ENCODE assay signal across 12 cellular contexts in genomic region chr3:128491071-128491899, GRCh38. TPM values are rescaled to one million over a fixed set of nuclear protein-coding genes. Genes with fewer than 3 reads are reported as not detected.
DNase-seq lines count a peak whose midpoint lies in the region; ATAC-seq and TF ChIP-seq lines count a peak whose summit lies in the region.
"Had no signal": no experiment of that assay in that cellular context is flagged by ENCODE, and none has a peak within 500 bp of the region (broad histone marks: within the 10 kb centered on the region; RNA-seq: fewer than 3 reads in every experiment).

No MANE protein-coding gene starts in this region.

- H3K36me3 ChIP-seq in RWPE2 (ENCODE audit: low read depth) (peaks cover 5% of the 10 kb centered on the region; the same call in 1 of the 2 replicates), spleen (peaks cover 0 to 9% (median 0%) of the 10 kb centered on the region in 6 donors)

- ATAC-seq in RWPE2 (ENCODE audit: low read depth) (no peak), HG02970 (IDR thresholded peaks at IDR 0.05; ENCODE audit: low FRiP score, unreplicated experiment) (no peak)
- ATAC-seq: GM12878 had no signal

- no peak overlapping the region for H3K4me3 ChIP-seq in RWPE2 (ENCODE audit: severe bottlenecking)
- peak overlapping the region; percentile 20 for H3K4me3 ChIP-seq in iPS-18c (ENCODE audit: insufficient read depth, low read depth, low read length)
- H3K4me3 ChIP-seq in spleen, result peak overlapping the region in 7 of 8 donors; percentile 62 to 85 (median 69)
- H3K4me3 ChIP-seq: GM12878 had no signal

- H3K27ac ChIP-seq in RWPE2 (ENCODE audit: poor library complexity, severe bottlenecking) (no peak overlapping the region), spleen (peak overlapping the region in 5 of 8 donors; percentile 89 to 95 (median 91))

- H3K9me3 ChIP-seq in RWPE2 (ENCODE audit: severe bottlenecking) (no peaks in the 10 kb centered on the region), iPS-18c (ENCODE audit: control insufficient read depth, insufficient read depth, low read length) (peaks cover 2% of the 10 kb centered on the region), spleen (no peaks in the 10 kb centered on the region)

- intact Hi-C loops in spleen (cut with DNase I; ENCODE audit: low total_unique reads), result no loop called here

- H3K4me1 ChIP-seq in RWPE2 (ENCODE audit: insufficient read depth, poor library complexity, severe bottlenecking) (no peaks in the 10 kb centered on the region), spleen (peaks cover 35 to 91% (median 78%) of the 10 kb centered on the region in 6 donors)

- TF ChIP-seq CTCF in RWPE2 (IDR thresholded peaks at IDR 0.05; ENCODE audit: poor library complexity, severe bottlenecking), result no peak
- TF ChIP-seq CTCF in spleen (IDR thresholded peaks at IDR 0.05 in 8 of 11, conservative IDR thresholded peaks at IDR 0.05 in 3 of 11), result no peak

- WGBS in spleen, 5 donors, result 22 to 31% (median 26%) methylated on average over 26 to 34 of the region's 34 CpGs

- no peaks in the 10 kb centered on the region for H3K27me3 ChIP-seq in RWPE2 (ENCODE audit: insufficient read depth, poor library complexity, severe bottlenecking)
- H3K27me3 ChIP-seq in spleen (replicated peaks in 1 of 7), result peaks cover 0 to 99% (median 78%) of the 10 kb centered on the region in 7 donors

- no peak for TF ChIP-seq POLR2A in spleen (IDR thresholded peaks at IDR 0.05)

- DNase-seq in activated CD8-positive, alpha-beta memory T cell treated with anti-CD3 and anti-CD28 coated beads for 24 hours, result peak; percentile 63
- DNase-seq in activated CD8-positive, alpha-beta memory T cell treated with anti-CD3 and anti-CD28 coated beads, Interleukin-2, amount 50 U/mL, for 4 hours, result no peak
- DNase-seq in RWPE2 (ENCODE audit: low spot score), result peak; percentile 51
- peak; percentile 58 for DNase-seq in spleen
- no peak for DNase-seq in H4 (ENCODE audit: low spot score)
- no peak for DNase-seq in stimulated activated naive CD4-positive, alpha-beta T cell treated with Interleukin-2 at 50 U/mL for 16 hours (lab: John Stamatoyannopoulos, UW)
- DNase-seq: foreskin melanocyte, NCI-H446 treated with DMSO at 0.1 percent for 48 hours had no signal

RNA-seq across cellular contexts. Expression of gene GATA2, which starts 1.7 kb away (rescaled TPM):
- total RNA-seq in spleen, result 10 to 100 TPM; 14.4 to 28.6 (median 19.3) TPM
- polyA plus RNA-seq in spleen, result 10 to 100 TPM in 1 of 3 donors, 1 to 10 TPM in 2; 2.2 to 11.9 (median 3.4) TPM
- 4.0 TPM in 2 replicates for total RNA-seq in H4 (2014; rRNA removed; shearing (Covaris generic))
- polyA plus RNA-seq: GM12878 had no signal

RNA-seq across cellular contexts. Expression of gene DNAJB8, which starts 24.6 kb away (rescaled TPM):
- not detected for total RNA-seq in spleen
- not detected for polyA plus RNA-seq in spleen
- not detected in 2 replicates for total RNA-seq in H4 (2014; rRNA removed; shearing (Covaris generic))
- total RNA-seq: GM12878 had no signal
- polyA plus RNA-seq: adipose tissue, GM12878 had no signal

Comparison
In these comparisons a context has a peak if more than half of its experiments do, and no peak if none do; other contexts are left out.
1. DNase-seq: peak in activated CD8-positive, alpha-beta memory T cell treated with anti-CD3 and anti-CD28 coated beads for 24 hours (single experiment), RWPE2 (single experiment) and spleen (single experiment); none in activated CD8-positive, alpha-beta memory T cell treated with anti-CD3 and anti-CD28 coated beads, Interleukin-2, amount 50 U/mL, for 4 hours (single experiment), H4 (single experiment) and stimulated activated naive CD4-positive, alpha-beta T cell treated with Interleukin-2 at 50 U/mL for 16 hours (single experiment).